29 cellular contexts compared by ENCODE assay signal in genomic region chr11:112167145-112167544, GRCh38. TPM values are rescaled to one million over a fixed set of nuclear protein-coding genes. Genes with fewer than 3 reads are reported as not detected.
DNase-seq lines count a peak whose midpoint lies in the region; ATAC-seq, FAIRE-seq and TF ChIP-seq lines count a peak whose summit lies in the region.
"Had no signal": no experiment of that assay in that cellular context is flagged by ENCODE, and none has a peak within 500 bp of the region (broad histone marks: within the 10 kb centered on the region; RNA-seq: fewer than 3 reads in every experiment).

TEX12 (plus strand) TSS chr11:112167372; CDS start chr11:112169269, 1,897 bp downstream.

- no peaks in the 10 kb centered on the region for H3K9me1 ChIP-seq in K562 (ENCODE audit: control insufficient read depth, insufficient read depth, low read length)

- no peak within 1 kb of the TSS for H3K14ac ChIP-seq in mesenchymal stem cell (ENCODE audit: low read length in 2 of 2)

- RAD21 ChIA-PET in HCT116 (lab: Charles Lee; ENCODE audit: low non-redundant PET in 1 of 2, low total read pairs in 2 of 2, uncharacterized antibody in 2 of 2, unreplicated experiment in 2 of 2) = no interaction called here

- no peak within 1 kb of the TSS for H3K27ac ChIP-seq in HCT116 (ENCODE audit: low read depth, low read length)
- no peak within 1 kb of the TSS for H3K27ac ChIP-seq in K562 (ENCODE audit: extremely low read depth, low read depth, low read length)
- no peak within 1 kb of the TSS for H3K27ac ChIP-seq in mesenchymal stem cell (ENCODE audit: low read length, poor library complexity, severe bottlenecking)
- H3K27ac ChIP-seq in testis = peak within 1 kb of the TSS; percentile 20 to 53
- H3K27ac ChIP-seq: brain microvascular endothelial cell, C4-2B, HL-60, SJSA1 had no signal

- H3K9me2 ChIP-seq in HCT116 (ENCODE audit: insufficient read depth) = no peaks in the 10 kb centered on the region

- in situ Hi-C loops in K562 (cut with MboI) = no loop called here

- TF ChIP-seq EP300 in K562 (IDR thresholded peaks at IDR 0.05; ENCODE audit: low read length) = no peak

- H2BK12ac ChIP-seq in mesenchymal stem cell (ENCODE audit: low read length in 2 of 2) = peak within 1 kb of the TSS in 1 of 2 experiments; percentile 47

- CTCF ChIA-PET in HCT116 (lab: Charles Lee) (no interaction called here), K562 (lab: Yijun Ruan, JAX; ENCODE audit: low intra/inter-chr PET ratio) (no interaction called here)

- H3K36me3 ChIP-seq in HCT116 (ENCODE audit: control insufficient read depth in 1 of 2, insufficient read depth in 2 of 2, low read length in 2 of 2) (no peaks in the 10 kb centered on the region), K562 (ENCODE audit: control insufficient read depth, insufficient read depth, low read length) (no peaks in the 10 kb centered on the region), mesenchymal stem cell (ENCODE audit: control insufficient read depth in 1 of 2, insufficient read depth in 2 of 2, low read depth in 1 of 2, low read length in 2 of 2) (no peaks in the 10 kb centered on the region), testis (ENCODE audit: low read depth, missing control alignments) (no peaks in the 10 kb centered on the region)
- H3K36me3 ChIP-seq: brain microvascular endothelial cell, SJSA1, tibial nerve had no signal

- no peak within 1 kb of the TSS for H2BK120ac ChIP-seq in mesenchymal stem cell (ENCODE audit: low read depth, low read length)

- H3K4me2 ChIP-seq in HCT116 (ENCODE audit: low read length) (no peak within 1 kb of the TSS; the same call in 1 of the 2 replicates), K562 (ENCODE audit: insufficient read depth, low read length) (no peak within 1 kb of the TSS), mesenchymal stem cell (ENCODE audit: low read length, poor library complexity, severe bottlenecking) (no peak within 1 kb of the TSS)

- no peaks in the 10 kb centered on the region for H3K79me1 ChIP-seq in mesenchymal stem cell (replicated peaks; ENCODE audit: low read length, poor library complexity, severe bottlenecking)

- TF ChIP-seq RAD21 in HCT116 (IDR thresholded peaks at IDR 0.05; ENCODE audit: low read depth) (no peak), K562 (CRISPR knock-in tag; conservative IDR thresholded peaks at IDR 0.05 in 1 of 2, IDR thresholded peaks at IDR 0.05 in 1 of 2) (no peak)

- no peak for TF ChIP-seq POLR2A in HCT116 (IDR thresholded peaks at IDR 0.05; ENCODE audit: borderline replicate concordance, extremely low read depth, insufficient read depth, insufficient read length)
- no peak for TF ChIP-seq POLR2A in K562 (conservative IDR thresholded peaks at IDR 0.05)
- TF ChIP-seq POLR2A in testis (IDR thresholded peaks at IDR 0.05) = no peak

- H2AFZ ChIP-seq in HCT116 (ENCODE audit: low read depth, low read length, poor library complexity, severe bottlenecking) (peak within 1 kb of the TSS; percentile 37), K562 (ENCODE audit: low read depth, low read length) (peak within 1 kb of the TSS; percentile 40; the same call in 1 of the 2 replicates), mesenchymal stem cell (ENCODE audit: low read depth, low read length) (no peak within 1 kb of the TSS)

- POLR2A ChIA-PET in HCT116 (lab: Charles Lee) (no interaction called here), K562 (lab: Yijun Ruan, JAX) (interaction anchor here (0.6 kb wide), 2 partner anchors 14 to 114 kb away, joined by 3 to 4 read pairs; no protein-coding TSS in a partner anchor)

- H3K23ac ChIP-seq in mesenchymal stem cell (ENCODE audit: low read length in 2 of 2) = no peak within 1 kb of the TSS

- 83% methylated on average over 16 of the region's 25 CpGs for WGBS in K562 (ENCODE audit: insufficient coverage, low coverage, missing lambda C conversion rate)
- 93% methylated on average over 25 of the region's 25 CpGs for WGBS in mesenchymal stem cell
- 72 to 76% methylated on average over 16 to 25 of the region's 25 CpGs for WGBS in testis, 2 donors

- H3K4me3 ChIP-seq in HCT116 (replicated peaks in 1 of 2; ENCODE audit: low read depth in 1 of 2, low read length in 2 of 2) (no peak within 1 kb of the TSS), K562 (no peak within 1 kb of the TSS), mesenchymal stem cell (ENCODE audit: insufficient read depth in 1 of 2, low read depth in 1 of 2, low read length in 2 of 2) (no peak within 1 kb of the TSS), testis (peak within 1 kb of the TSS; percentile 40)
- H3K4me3 ChIP-seq: lung, SJSA1, skin epidermis, tibial nerve had no signal

- TF ChIP-seq CTCF in HCT116 (IDR thresholded peaks at IDR 0.05 in 2 of 3, conservative IDR thresholded peaks at IDR 0.05 in 1 of 3; ENCODE audit: borderline replicate concordance in 1 of 3, insufficient read depth in 1 of 3, low read depth in 2 of 3, low read length in 2 of 3) = no peak
- no peak for TF ChIP-seq CTCF in K562 (IDR thresholded peaks at IDR 0.05 in 2 of 3, conservative IDR thresholded peaks at IDR 0.05 in 1 of 3; ENCODE audit: insufficient read depth in 2 of 3, low read depth in 1 of 3, low read length in 3 of 3)
- no peak for TF ChIP-seq CTCF in testis (IDR thresholded peaks at IDR 0.05)

- no peak within 1 kb of the TSS for H4K8ac ChIP-seq in mesenchymal stem cell (ENCODE audit: low read length)

- peaks cover 11 to 34% of the 10 kb centered on the region in 2 experiments for H3K4me1 ChIP-seq in HCT116 (ENCODE audit: control insufficient read depth in 1 of 2, insufficient read depth in 2 of 2, low read length in 2 of 2)
- peaks cover 3 to 5% of the 10 kb centered on the region in 2 experiments; a peak in 1 of 5 replicates for H3K4me1 ChIP-seq in K562 (replicated peaks in 1 of 2; ENCODE audit: control insufficient read depth in 2 of 2, insufficient read depth in 2 of 2, low read length in 2 of 2)
- H3K4me1 ChIP-seq in mesenchymal stem cell (ENCODE audit: control insufficient read depth, insufficient read depth, low read depth, low read length) = peaks cover 2% of the 10 kb centered on the region
- H3K4me1 ChIP-seq in testis = no peaks in the 10 kb centered on the region

- no peak within 1 kb of the TSS for H4K91ac ChIP-seq in mesenchymal stem cell (ENCODE audit: low read length)

- H2BK15ac ChIP-seq in mesenchymal stem cell (ENCODE audit: low read depth, poor library complexity, severe bottlenecking) = no peak within 1 kb of the TSS

- H4K20me1 ChIP-seq in HCT116 (ENCODE audit: insufficient read depth) (no peaks in the 10 kb centered on the region), K562 (replicated peaks; ENCODE audit: control insufficient read depth, insufficient read depth, low read length) (no peaks in the 10 kb centered on the region)

- FAIRE-seq in K562 (lab: Jason Lieb, UNC) = no peak

- BruUV-seq in HCT116 (replicated peaks; lab: Mats Ljungman, UMichigan) = no TSS peak
- no TSS peak for BruUV-seq in K562 (replicated peaks; lab: Mats Ljungman, UMichigan)

- peak within 1 kb of the TSS in 1 of 2 experiments; percentile 24 for H3K18ac ChIP-seq in mesenchymal stem cell (ENCODE audit: low read depth in 1 of 2, low read length in 2 of 2)

- no peak within 1 kb of the TSS for H2BK5ac ChIP-seq in mesenchymal stem cell (ENCODE audit: low read depth, low read length, poor library complexity, severe bottlenecking)

- DNase-seq in HCT116 (ENCODE audit: low read depth, low spot score) (no peak), K562 (ENCODE audit: extremely low read depth in 1 of 4, low spot score in 3 of 4) (no peak), mesenchymal stem cell (no peak), testis (peak; percentile 46), NCI-H446 (lab: John Stamatoyannopoulos, UW) (no peak), AG08395 (ENCODE audit: low spot score) (no peak), NCI-H510A (lab: John Stamatoyannopoulos, UW) (no peak)
- DNase-seq: activated CD4-positive, alpha-beta T cell treated with anti-CD3 and anti-CD28 coated beads, Interleukin-2, amount 50 U/mL, for 48 hours; activated naive CD4-positive, alpha-beta T cell treated with anti-CD3 and anti-CD28 coated beads for 36 hours; amniotic stem cell; brain microvascular endothelial cell; DND-41; effector CD8-positive, alpha-beta T cell; NCI-H1092; NCI-H187; NCI-H2171 treated with DMSO at 0.1 percent for 48 hours; NCI-H526; nucleus accumbens; stimulated activated naive CD8-positive, alpha-beta T cell treated with anti-CD3 and anti-CD28 coated beads, Interleukin-15, amount 100 ng/mL, for 72 hours; T-helper 1 cell had no signal

- ATAC-seq in HCT116 (no peak), K562 (no peak)
- ATAC-seq: Panc1; stimulated activated naive CD8-positive, alpha-beta T cell treated with anti-CD3 and anti-CD28 coated beads, Interleukin-15, amount 100 ng/mL, for 72 hours had no signal

- no peak within 1 kb of the TSS for H2AK5ac ChIP-seq in mesenchymal stem cell (ENCODE audit: low read length, severe bottlenecking)

- H3K9me3 ChIP-seq in HCT116 (ENCODE audit: control insufficient read depth in 1 of 2, insufficient read depth in 1 of 2, low read depth in 1 of 2, low read length in 2 of 2) (no peaks in the 10 kb centered on the region), K562 (replicated peaks; ENCODE audit: control insufficient read depth, insufficient read depth, low read depth, low read length) (no peaks in the 10 kb centered on the region), mesenchymal stem cell (ENCODE audit: control insufficient read depth, low read length) (no peaks in the 10 kb centered on the region), testis (no peaks in the 10 kb centered on the region)
- H3K9me3 ChIP-seq: SJSA1, tibial nerve had no signal

- intact Hi-C loops in HCT116 (cut with micrococcal nuclease) (no loop called here), K562 (cut with micrococcal nuclease) (no loop called here), testis (cut with DNase I; ENCODE audit: low total_unique reads) (no loop called here)

- H3K27me3 ChIP-seq in HCT116 (ENCODE audit: insufficient read depth, low read length) (no peaks in the 10 kb centered on the region), K562 (ENCODE audit: control insufficient read depth in 2 of 2, insufficient read depth in 2 of 2, low read length in 2 of 2) (no peaks in the 10 kb centered on the region), mesenchymal stem cell (ENCODE audit: control insufficient read depth in 1 of 2, insufficient read depth in 1 of 2, low read length in 2 of 2) (no peaks in the 10 kb centered on the region), testis (no peaks in the 10 kb centered on the region)
- H3K27me3 ChIP-seq: brain microvascular endothelial cell, SJSA1, tibial nerve had no signal

- H3K4ac ChIP-seq in mesenchymal stem cell (ENCODE audit: low read depth in 1 of 2, low read length in 2 of 2) = no peak within 1 kb of the TSS

- H3K79me2 ChIP-seq in HCT116 (ENCODE audit: insufficient read depth, low read length) (peaks cover 18% of the 10 kb centered on the region), K562 (ENCODE audit: control insufficient read depth, insufficient read depth, low read length) (no peaks in the 10 kb centered on the region)

- no peak within 1 kb of the TSS for H3K9ac ChIP-seq in HCT116 (ENCODE audit: low read length)
- H3K9ac ChIP-seq in K562 (ENCODE audit: insufficient read depth in 1 of 2, low read depth in 2 of 2, low read length in 2 of 2) = no peak within 1 kb of the TSS
- peak within 1 kb of the TSS; percentile 32 for H3K9ac ChIP-seq in mesenchymal stem cell (ENCODE audit: low read length)

RNA-seq across cellular contexts. Expression of gene TEX12, which starts in this region (rescaled TPM):
- total RNA-seq in HCT116 (2021; ENCODE audit: unreplicated experiment) = not detected
- not detected in 2 replicates for polyA plus RNA-seq in HCT116 (2012)
- total RNA-seq in K562 (2011; cell fraction: chromatin; rRNA removed; ENCODE audit: low replicate concordance) = 0.39 and 0.44 TPM in 2 replicates
- 0.53 TPM in 1 of 2 replicates, not detected in the other for total RNA-seq in K562 (2011; cell fraction: nucleolus; rRNA removed)
- total RNA-seq in K562 (2011; cell fraction: nucleoplasm; rRNA removed) = 0.37 TPM in 1 of 2 replicates, not detected in the other
- 0.65 TPM in 1 of 2 replicates, not detected in the other for total RNA-seq in K562 (2014; rRNA removed)
- total RNA-seq in K562 (2014; rRNA removed; fragmentation: Illumina TruSeq; extraction: Trizol) = 0.73 and 1.0 TPM in 2 replicates
- 0.45 and 0.91 TPM in 2 replicates for total RNA-seq in K562 (2015; rRNA removed; fragmentation: Illumina TruSeq; extraction: Trizol)
- total RNA-seq in K562 (2021) = 0.31 and 0.62 TPM in 2 replicates
- polyA plus RNA-seq in K562 (2011; rRNA removed) = 0.10 and 0.28 TPM in 2 replicates
- polyA plus RNA-seq in K562 (2011; cell fraction: cytosol; rRNA removed) = not detected in 2 replicates
- polyA plus RNA-seq in K562 (2011; cell fraction: nucleus; rRNA removed) = not detected in 2 replicates
- polyA plus RNA-seq in K562 (2012) = 0.17 TPM in 1 of 2 replicates, not detected in the other
- 0.39 and 0.61 TPM in 2 replicates for polyA plus RNA-seq in K562 (2014; fragmentation: Illumina TruSeq; extraction: Trizol)
- polyA plus RNA-seq in K562 (2014; fragmentation: Nextera tagmentation; extraction: Ambion mirVana) = 1 to 10 TPM; 1.4 to 2.3 TPM
- polyA plus RNA-seq in K562 (2014; rRNA removed) = 0.20 and 0.28 TPM in 2 replicates
- not detected in 2 replicates for polyA minus RNA-seq in K562 (2011; rRNA and poly(A)+ RNA removed)
- polyA minus RNA-seq in K562 (2011; cell fraction: cytosol; rRNA and poly(A)+ RNA removed) = not detected in 2 replicates
- not detected in 2 replicates for polyA minus RNA-seq in K562 (2011; cell fraction: nucleus; rRNA and poly(A)+ RNA removed)
- polyA plus RNA-seq in mesenchymal stem cell (2013, experiment 1 of 2) = not detected
- polyA plus RNA-seq in mesenchymal stem cell (2013, experiment 2 of 2) = 0.07 TPM
- 10 to 100 TPM in 1 of 2 donors, 1 to 10 TPM in 1; 6.3 to 11.6 TPM for total RNA-seq in testis
- polyA plus RNA-seq in testis (ENCODE audit: insufficient read depth, low read depth, low replicate concordance) = 21.8 TPM
- total RNA-seq: activated naive CD4-positive, alpha-beta T cell treated with anti-CD3 and anti-CD28 coated beads for 36 hours; epithelial cell of proximal tubule; fibroblast of villous mesenchyme; SJSA1 had no signal

Comparison
In these comparisons a context has a peak if more than half of its experiments do, and no peak if none do; other contexts are left out.
1. H3K27ac ChIP-seq: peak in testis (2 of 2); none in HCT116 (single experiment), K562 (single experiment) and mesenchymal stem cell (single experiment).
2. H3K4me3 ChIP-seq: peak in testis (2 of 2); none in HCT116 (0 of 2), K562 (single experiment) and mesenchymal stem cell (0 of 2).
3. Of the 22 proteins assayed by ChIP-seq in both K562 and HCT116: peak only in K562: ZBTB33; only in HCT116: none; in both: none; in neither: 21.